8 cellular contexts compared by ENCODE assay signal in genomic region chr19:44142014-44142523, GRCh38. TPM values are rescaled to one million over a fixed set of nuclear protein-coding genes. Genes with fewer than 3 reads are reported as not detected.
A peak's percentile ranks its signal among the peaks of the same experiment; 100 is the strongest.
DNase-seq lines count a peak whose midpoint lies in the region; ATAC-seq and TF ChIP-seq lines count a peak whose summit lies in the region.

No MANE protein-coding gene starts in this region.

- H3K4me2 ChIP-seq in BLaER1 treated with 17β-estradiol and CSF1 and Interleukin-3, amounts not matched to agents 10 nM and 100 nM, result peak overlapping the region; percentile 80 to 96 (median 92)
- peak overlapping the region; percentile 82 for H3K4me2 ChIP-seq in trophoblast cell (ENCODE audit: low read length)

- intact Hi-C loops in activated CD4-positive, alpha-beta memory T cell treated with anti-CD3 and anti-CD28 coated beads for 36 hours (cut with micrococcal nuclease), result loop anchor here (1.0 kb wide), 1 partner anchor 23 kb away; the partner anchor contains the start of gene ZNF226
- intact Hi-C loops in heart left ventricle (cut with DNase I), result no loop called here

- H3K18ac ChIP-seq in trophoblast cell (ENCODE audit: low read length), result no peak overlapping the region

- no peak overlapping the region for H2BK5ac ChIP-seq in trophoblast cell (ENCODE audit: low read depth, low read length, poor library complexity)

- TF ChIP-seq POLR2A in heart left ventricle (IDR thresholded peaks at IDR 0.05), result no peak

- H3K4me1 ChIP-seq in BLaER1 treated with 17β-estradiol and CSF1 and Interleukin-3, amounts not matched to agents 10 nM and 100 nM, result peaks cover 17 to 29% (median 22%) of the 10 kb centered on the region in 10 experiments
- H3K4me1 ChIP-seq in heart left ventricle (peaks cover 0 to 19% (median 12%) of the 10 kb centered on the region in 12 donors), trophoblast cell (ENCODE audit: control insufficient read depth in 1 of 2, insufficient read depth in 2 of 2, low read length in 2 of 2) (peaks cover 0 to 3% of the 10 kb centered on the region in 2 experiments)

- no peak overlapping the region for H3K14ac ChIP-seq in trophoblast cell (ENCODE audit: low read length)

- no peak overlapping the region for H4K8ac ChIP-seq in trophoblast cell (ENCODE audit: low read depth, low read length)

- H4K12ac ChIP-seq in trophoblast cell (ENCODE audit: low read depth, low read length), result no peak overlapping the region

- H3K4ac ChIP-seq in trophoblast cell (ENCODE audit: low read depth, low read length), result no peak overlapping the region

- H3K36me3 ChIP-seq in BLaER1 treated with 17β-estradiol and CSF1 and Interleukin-3, amounts not matched to agents 10 nM and 100 nM, result peaks cover 26 to 34% (median 32%) of the 10 kb centered on the region in 11 experiments
- H3K36me3 ChIP-seq in heart left ventricle (peaks cover 0 to 32% (median 25%) of the 10 kb centered on the region in 9 donors), trophoblast cell (ENCODE audit: control insufficient read depth in 1 of 2, insufficient read depth in 2 of 2, low read length in 2 of 2) (peaks cover 5 to 7% of the 10 kb centered on the region in 2 experiments)

- peaks cover 15% of the 10 kb centered on the region for H3K4me1 Mint-ChIP-seq in activated CD4-positive, alpha-beta memory T cell treated with anti-CD3 and anti-CD28 coated beads for 36 hours (ENCODE audit: low read depth)

- H3K9me3 Mint-ChIP-seq in activated CD4-positive, alpha-beta memory T cell treated with anti-CD3 and anti-CD28 coated beads for 36 hours, result peaks cover 5% of the 10 kb centered on the region

- no peak overlapping the region for H2BK12ac ChIP-seq in trophoblast cell (ENCODE audit: low read length)

- peak overlapping the region; percentile 78 to 91 (median 88) for H3K9ac ChIP-seq in BLaER1 treated with 17β-estradiol and CSF1 and Interleukin-3, amounts not matched to agents 10 nM and 100 nM
- peak overlapping the region; percentile 0 for H3K9ac ChIP-seq in trophoblast cell (ENCODE audit: low read length)

- no peaks in the 10 kb centered on the region for H4K20me1 ChIP-seq in BLaER1 treated with 17β-estradiol and CSF1 and Interleukin-3, amounts not matched to agents 10 nM and 100 nM

- H3K79me2 ChIP-seq in trophoblast cell (ENCODE audit: control insufficient read depth, insufficient read depth, low read length, poor library complexity), result peaks cover 2% of the 10 kb centered on the region

- DNase-seq in HEK293T (ENCODE audit: extremely low spot score) (peak; percentile 4), heart left ventricle (peak in 1 of 5 donors; percentile 26), trophoblast cell (peak in 1 of 2 donors; percentile 7), activated gamma-delta T cell (lab: John Stamatoyannopoulos, UW) (no peak)
- peak; percentile 9 for DNase-seq in activated CD4-positive, alpha-beta memory T cell treated with anti-CD3 and anti-CD28 coated beads for 36 hours
- DNase-seq in stimulated activated CD4-positive, alpha-beta T cell treated with anti-CD3 and anti-CD28 coated beads, Interleukin-4, amount 100 ng/mL, for 24 hours, result no peak
- no peak for DNase-seq in activated CD4-positive, CD25-positive, alpha-beta regulatory T cell (lab: John Stamatoyannopoulos, UW)

- TF ChIP-seq CTCF in heart left ventricle (IDR thresholded peaks at IDR 0.05), result no peak

- peak overlapping the region; percentile 91 for H3K4me3 Mint-ChIP-seq in activated CD4-positive, alpha-beta memory T cell treated with anti-CD3 and anti-CD28 coated beads for 36 hours

- CTCF ChIA-PET in HEK293T (lab: Yijun Ruan, JAX), result interaction anchor here (0.6 kb wide), 1 partner anchor 429 kb away, joined by 3 read pairs; no protein-coding TSS in a partner anchor
- CTCF ChIA-PET in activated CD4-positive, alpha-beta memory T cell treated with anti-CD3 and anti-CD28 coated beads for 36 hours (lab: Charles Lee), result no interaction called here

- peak overlapping the region; percentile 63 to 89 (median 84) for H3K27ac ChIP-seq in BLaER1 treated with 17β-estradiol and CSF1 and Interleukin-3, amounts not matched to agents 10 nM and 100 nM
- H3K27ac ChIP-seq in heart left ventricle (peak overlapping the region in 10 of 12 donors; percentile 78 to 90 (median 84)), trophoblast cell (ENCODE audit: low read depth, low read length) (no peak overlapping the region)

- POLR2A ChIA-PET in HEK293T (lab: Yijun Ruan, JAX), result interaction anchor here (1.3 kb wide), 1 partner anchor 28 kb away, joined by 4 read pairs; no protein-coding TSS in a partner anchor
- POLR2A ChIA-PET in activated CD4-positive, alpha-beta memory T cell treated with anti-CD3 and anti-CD28 coated beads for 36 hours (lab: Charles Lee), result interaction anchor here (1.0 kb wide), 1 partner anchor 23 kb away, joined by 3 read pairs; the partner anchor contains the start of gene ZNF226

- peak overlapping the region; percentile 70 to 99 (median 88) for H3K4me3 ChIP-seq in BLaER1 treated with 17β-estradiol and CSF1 and Interleukin-3, amounts not matched to agents 10 nM and 100 nM
- H3K4me3 ChIP-seq in heart left ventricle (peak overlapping the region; percentile 62 to 98 (median 89)), trophoblast cell (ENCODE audit: low read depth, low read length) (peak overlapping the region; percentile 90)

- H3K9me3 ChIP-seq in BLaER1 treated with 17β-estradiol and CSF1 and Interleukin-3, amounts not matched to agents 10 nM and 100 nM (replicated peaks in 1 of 11), result no peaks in the 10 kb centered on the region
- no peaks in the 10 kb centered on the region for H3K9me3 ChIP-seq in heart left ventricle
- H3K9me3 ChIP-seq in trophoblast cell (ENCODE audit: insufficient read depth, low read depth, low read length), result no peaks in the 10 kb centered on the region

- no peak overlapping the region for H3K23ac ChIP-seq in trophoblast cell (ENCODE audit: low read length)

- peaks cover 31% of the 10 kb centered on the region for H3K36me3 Mint-ChIP-seq in activated CD4-positive, alpha-beta memory T cell treated with anti-CD3 and anti-CD28 coated beads for 36 hours

- H2AFZ ChIP-seq in trophoblast cell (ENCODE audit: insufficient read depth, low read length, poor library complexity), result no peak overlapping the region

- peak overlapping the region; percentile 83 for H3K27ac Mint-ChIP-seq in activated CD4-positive, alpha-beta memory T cell treated with anti-CD3 and anti-CD28 coated beads for 36 hours

- H3K79me1 ChIP-seq in trophoblast cell (ENCODE audit: low read length), result peaks cover 6% of the 10 kb centered on the region

- no peaks in the 10 kb centered on the region for H3K27me3 Mint-ChIP-seq in activated CD4-positive, alpha-beta memory T cell treated with anti-CD3 and anti-CD28 coated beads for 36 hours

- 9 to 10% (median 10%) methylated on average over 17 of the region's 17 CpGs for WGBS in heart left ventricle, 4 donors
- WGBS in trophoblast cell (ENCODE audit: extremely low coverage, insufficient coverage, insufficient read length), result no CpG with 5 or more reads among the region's 17 CpGs

- no peak overlapping the region for H2AK5ac ChIP-seq in trophoblast cell (ENCODE audit: low read length)

- H3K27me3 ChIP-seq in BLaER1 treated with 17β-estradiol and CSF1 and Interleukin-3, amounts not matched to agents 10 nM and 100 nM, result no peaks in the 10 kb centered on the region
- H3K27me3 ChIP-seq in heart left ventricle, result no peaks in the 10 kb centered on the region
- H3K27me3 ChIP-seq in trophoblast cell (ENCODE audit: insufficient read depth, low read length), result no peaks in the 10 kb centered on the region

- ATAC-seq in heart left ventricle, result peak; percentile 16 to 40 (median 26)

- H2BK120ac ChIP-seq in trophoblast cell (ENCODE audit: insufficient read depth, low read length, poor library complexity), result no peak overlapping the region

- no peak overlapping the region for H4K91ac ChIP-seq in trophoblast cell (ENCODE audit: low read depth, low read length)

TF ChIP-seq in HEK293T, 16 proteins besides CTCF, POLR2A, EP300 and RAD21:
- no peak for TF ChIP-seq BHLHE40 (IDR thresholded peaks at IDR 0.05; ENCODE audit: borderline replicate concordance)
- no peak for TF ChIP-seq HDGF (IDR thresholded peaks at IDR 0.05; ENCODE audit: borderline replicate concordance)
- TF ChIP-seq L3MBTL2 (conservative IDR thresholded peaks at IDR 0.05), result no peak
- TF ChIP-seq LEF1 (IDR thresholded peaks at IDR 0.05; ENCODE audit: borderline replicate concordance), result no peak

RNA-seq across cellular contexts. Expression of gene ZNF234, which starts 0.7 kb away (rescaled TPM):
- 1 to 10 TPM; 7.3 to 8.7 TPM for total RNA-seq in activated CD4-positive, alpha-beta memory T cell treated with anti-CD3 and anti-CD28 coated beads for 36 hours
- total RNA-seq in heart left ventricle, result 10 to 100 TPM in 3 of 9 donors, 1 to 10 TPM in 6; 4.6 to 12.8 (median 9.4) TPM
- 1 to 10 TPM; 4.5 to 4.7 TPM for polyA plus RNA-seq in heart left ventricle
- 3.7 and 3.8 TPM in 2 replicates for polyA plus RNA-seq in trophoblast cell (2013)

RNA-seq across cellular contexts. Expression of gene ZNF226, which starts 22.8 kb away (rescaled TPM):
- total RNA-seq in activated CD4-positive, alpha-beta memory T cell treated with anti-CD3 and anti-CD28 coated beads for 36 hours, result 10 to 100 TPM; 10.6 to 10.7 TPM
- 10 to 100 TPM; 12.2 to 29.2 (median 21.1) TPM for total RNA-seq in heart left ventricle
- 10 to 100 TPM; 18.9 to 20.1 TPM for polyA plus RNA-seq in heart left ventricle
- polyA plus RNA-seq in trophoblast cell (2013), result 20.3 and 22.3 TPM in 2 replicates

RNA-seq across cellular contexts. Expression of gene ZNF225, which starts 28.9 kb away (rescaled TPM):
- 1 to 10 TPM; 2.5 to 2.9 TPM for total RNA-seq in activated CD4-positive, alpha-beta memory T cell treated with anti-CD3 and anti-CD28 coated beads for 36 hours
- total RNA-seq in heart left ventricle, result 1 to 10 TPM; 1.3 to 6.2 (median 3.7) TPM
- 1 to 10 TPM; 1.4 to 2.1 TPM for polyA plus RNA-seq in heart left ventricle
- polyA plus RNA-seq in trophoblast cell (2013), result 1.9 and 2.1 TPM in 2 replicates

RNA-seq across cellular contexts. Expression of gene ZNF224, which starts 47.9 kb away (rescaled TPM):
- 10 to 100 TPM; 12.8 to 14.0 TPM for total RNA-seq in activated CD4-positive, alpha-beta memory T cell treated with anti-CD3 and anti-CD28 coated beads for 36 hours
- total RNA-seq in heart left ventricle, result 10 to 100 TPM in 8 of 9 donors, 1 to 10 TPM in 1; 9.9 to 17.7 (median 13.0) TPM
- polyA plus RNA-seq in heart left ventricle, result 10 to 100 TPM in 1 of 2 donors, 1 to 10 TPM in 1; 7.1 to 11.8 TPM
- polyA plus RNA-seq in trophoblast cell (2013), result 11.1 and 11.2 TPM in 2 replicates

Comparison
In these comparisons a context has a peak if more than half of its experiments do, and no peak if none do; other contexts are left out.
1. DNase-seq: peak in HEK293T (single experiment) and activated CD4-positive, alpha-beta memory T cell treated with anti-CD3 and anti-CD28 coated beads for 36 hours (single experiment); none in stimulated activated CD4-positive, alpha-beta T cell treated with anti-CD3 and anti-CD28 coated beads, Interleukin-4, amount 100 ng/mL, for 24 hours (single experiment), activated CD4-positive, CD25-positive, alpha-beta regulatory T cell (0 of 4) and activated gamma-delta T cell (single experiment).
2. Peak in every context shown above with its lines, with median percentiles within 50 percentile points of each other: H3K4me3 ChIP-seq.